In genomic region chr22:37503850-37504249, GRCh38 we compare ENCODE assay signal across 14 cellular contexts. TPM values are rescaled to one million over a fixed set of nuclear protein-coding genes. Genes with fewer than 3 reads are reported as not detected.
DNase-seq lines count a peak whose midpoint lies in the region; ATAC-seq and TF ChIP-seq lines count a peak whose summit lies in the region.
"Had no signal": no experiment of that assay in that cellular context is flagged by ENCODE, and none has a peak within 500 bp of the region (broad histone marks: within the 10 kb centered on the region; RNA-seq: fewer than 3 reads in every experiment).

No MANE protein-coding gene starts in this region.

- no peak for TF ChIP-seq POLR2A in heart left ventricle (IDR thresholded peaks at IDR 0.05)

- intact Hi-C loops in heart left ventricle (cut with DNase I): no loop called here
- intact Hi-C loops in cardiac septum (cut with DNase I): no loop called here
- intact Hi-C loops in mucosa of descending colon (cut with DNase I, micrococcal nuclease): no loop called here
- intact Hi-C loops in upper lobe of right lung (cut with DNase I): no loop called here

- H3K4me1 ChIP-seq in heart left ventricle: peaks cover 0 to 94% (median 59%) of the 10 kb centered on the region in 12 donors
- H3K4me1 ChIP-seq in mucosa of descending colon (ENCODE audit: low read depth): peaks cover 59% of the 10 kb centered on the region
- peaks cover 45% of the 10 kb centered on the region for H3K4me1 ChIP-seq in upper lobe of right lung

- peaks cover 0 to 5% (median 0%) of the 10 kb centered on the region in 9 donors for H3K27me3 ChIP-seq in heart left ventricle
- no peaks in the 10 kb centered on the region for H3K27me3 ChIP-seq in upper lobe of right lung

- no peaks in the 10 kb centered on the region for H3K9me3 ChIP-seq in heart left ventricle
- no peaks in the 10 kb centered on the region for H3K9me3 ChIP-seq in mucosa of descending colon
- H3K9me3 ChIP-seq in upper lobe of right lung: no peaks in the 10 kb centered on the region

- H3K27ac ChIP-seq in heart left ventricle: peak overlapping the region; percentile 31 to 93 (median 78)
- H3K27ac ChIP-seq in upper lobe of right lung: no peak overlapping the region

- TF ChIP-seq CTCF in heart left ventricle (IDR thresholded peaks at IDR 0.05) (no peak), mucosa of descending colon (IDR thresholded peaks at IDR 0.05) (no peak), upper lobe of right lung (IDR thresholded peaks at IDR 0.05) (no peak)

- H3K4me3 ChIP-seq in heart left ventricle: no peak overlapping the region
- H3K4me3 ChIP-seq in mucosa of descending colon: no peak overlapping the region
- no peak overlapping the region for H3K4me3 ChIP-seq in upper lobe of right lung

- ATAC-seq in heart left ventricle: peak in 2 of 4 donors; percentile 7 to 40
- peak; percentile 44 for ATAC-seq in mucosa of descending colon
- no peak for ATAC-seq in upper lobe of right lung
- ATAC-seq in HG03565 (IDR thresholded peaks at IDR 0.05; ENCODE audit: unreplicated experiment): no peak
- ATAC-seq: stimulated activated naive CD8-positive, alpha-beta T cell treated with anti-CD3 and anti-CD28 coated beads, Interleukin-15, amount 100 ng/mL, for 72 hours had no signal

- peaks cover 0 to 58% (median 18%) of the 10 kb centered on the region in 9 donors for H3K36me3 ChIP-seq in heart left ventricle
- no peaks in the 10 kb centered on the region for H3K36me3 ChIP-seq in mucosa of descending colon (ENCODE audit: low read depth)
- H3K36me3 ChIP-seq in upper lobe of right lung: no peaks in the 10 kb centered on the region

- WGBS in heart left ventricle, 4 donors: 53 to 100% (median 57%) methylated on average over 1 to 11 of the region's 11 CpGs

- peak in 2 of 5 donors; percentile 56 to 64 for DNase-seq in heart left ventricle
- DNase-seq in cardiac septum (ENCODE audit: low spot score): no peak
- peak; percentile 42 for DNase-seq in amniotic epithelial cell (ENCODE audit: low read depth)
- DNase-seq in mucosa of descending colon: peak in 2 of 3 donors; percentile 63 to 72
- DNase-seq in upper lobe of right lung: peak; percentile 60
- DNase-seq in inferior parietal cortex (ENCODE audit: extremely low spot score): no peak
- no peak for DNase-seq in NCI-H1417 treated with DMSO at 0.1 percent for 48 hours (lab: John Stamatoyannopoulos, UW)
- DNase-seq: effector memory CD4-positive, alpha-beta T cell; KBM-7; NCI-H1694 treated with DMSO at 0.1 percent for 48 hours; NCI-H774; SIG-M5; stimulated activated naive CD8-positive, alpha-beta T cell treated with anti-CD3 and anti-CD28 coated beads, Interleukin-15, amount 100 ng/mL, for 72 hours had no signal

RNA-seq across cellular contexts. Expression of gene CARD10, which starts 15.4 kb away (rescaled TPM):
- 10 to 100 TPM in 3 of 9 donors, 1 to 10 TPM in 6; 5.2 to 12.6 (median 8.1) TPM for total RNA-seq in heart left ventricle
- 10 to 100 TPM in 1 of 2 donors, 1 to 10 TPM in 1; 7.8 to 13.9 TPM for polyA plus RNA-seq in heart left ventricle
- 6.0 TPM for total RNA-seq in cardiac septum
- total RNA-seq in mucosa of descending colon: 10 to 100 TPM; 43.3 to 74.1 (median 60.5) TPM
- total RNA-seq in upper lobe of right lung: 17.0 TPM

RNA-seq across cellular contexts. Expression of gene MFNG, which starts 17.7 kb away (rescaled TPM):
- 10 to 100 TPM in 4 of 9 donors, 1 to 10 TPM in 5; 5.8 to 25.6 (median 9.6) TPM for total RNA-seq in heart left ventricle
- 10 to 100 TPM in 1 of 2 donors, 1 to 10 TPM in 1; 7.1 to 16.3 TPM for polyA plus RNA-seq in heart left ventricle
- total RNA-seq in cardiac septum: 5.3 TPM
- 10 to 100 TPM; 11.3 to 16.1 (median 13.7) TPM for total RNA-seq in mucosa of descending colon
- total RNA-seq in upper lobe of right lung: 53.5 TPM

RNA-seq across cellular contexts. Expression of gene CDC42EP1, which starts 56.4 kb away (rescaled TPM):
- 10 to 100 TPM; 11.9 to 34.9 (median 23.8) TPM for total RNA-seq in heart left ventricle
- 10 to 100 TPM; 10.4 to 17.7 TPM for polyA plus RNA-seq in heart left ventricle
- 18.8 TPM for total RNA-seq in cardiac septum
- total RNA-seq in mucosa of descending colon: 10 to 100 TPM; 31.5 to 52.0 (median 48.2) TPM
- total RNA-seq in upper lobe of right lung: 73.9 TPM

Comparison
In these comparisons a context has a peak if more than half of its experiments do, and no peak if none do; other contexts are left out.
1. DNase-seq: peak in amniotic epithelial cell (single experiment), mucosa of descending colon (2 of 3) and upper lobe of right lung (single experiment); none in cardiac septum (single experiment), inferior parietal cortex (single experiment) and NCI-H1417 treated with DMSO at 0.1 percent for 48 hours (single experiment).